ENCODE assay signal across 31 cellular contexts in the genomic region with DNA sequence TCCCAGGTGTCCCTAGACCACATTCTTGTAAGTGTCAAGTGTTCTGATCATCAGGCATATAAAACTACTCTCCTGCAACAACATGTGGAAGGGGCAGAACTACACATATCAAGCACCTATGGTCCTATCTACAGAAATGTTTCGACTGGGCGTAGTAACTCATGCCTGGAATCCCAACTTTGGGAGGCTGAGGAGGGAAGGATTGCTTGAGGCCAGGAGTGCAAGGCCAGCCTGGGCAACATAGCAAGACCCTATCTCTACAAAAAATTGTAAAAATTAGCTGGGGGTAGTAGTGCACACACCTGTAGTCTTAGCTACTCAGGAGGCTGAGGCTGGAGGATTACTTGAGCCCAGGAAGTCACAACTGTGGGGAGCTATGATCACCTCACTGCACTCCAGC.
"Had no signal": no experiment of that assay in that cellular context is flagged by ENCODE, and none has a peak within 500 bp of the region (broad histone marks: within the 10 kb centered on the region; RNA-seq: fewer than 3 reads in every experiment).

No MANE protein-coding gene starts in this region.

- FAIRE-seq: bronchial epithelial cell, TTC549 had no signal

- H3K4me3 ChIP-seq: ascending aorta, cardiac muscle cell had no signal

- H3K9me3 ChIP-seq: ascending aorta had no signal

- H3K4me1 ChIP-seq: ascending aorta had no signal

- H3K27me3 ChIP-seq: ascending aorta, cardiac muscle cell had no signal

- H3K36me3 ChIP-seq: ascending aorta, cardiac muscle cell had no signal

- DNase-seq: activated CD4-positive, alpha-beta memory T cell treated with anti-CD3 and anti-CD28 coated beads, Interleukin-2, amount 10 ng/mL, durations not matched to agents 7 days and 5 days; activated CD4-positive, alpha-beta T cell treated with anti-CD3 and anti-CD28 coated beads for 1 hour; activated CD4-positive, alpha-beta T cell treated with anti-CD3 and anti-CD28 coated beads for 36 hours; activated CD4-positive, alpha-beta T cell treated with anti-CD3 and anti-CD28 coated beads for 48 hours; activated CD4-positive, alpha-beta T cell treated with anti-CD3 and anti-CD28 coated beads, Interleukin-2, amount 10 ng/mL, durations not matched to agents 7 days and 5 days; activated CD4-positive, alpha-beta T cell treated with anti-CD3 and anti-CD28 coated beads, Interleukin-2, amount 50 U/mL, for 48 hours; activated CD4-positive, CD25-positive, alpha-beta regulatory T cell; activated CD8-positive, alpha-beta memory T cell treated with anti-CD3 and anti-CD28 coated beads for 24 hours; activated CD8-positive, alpha-beta memory T cell treated with anti-CD3 and anti-CD28 coated beads, Interleukin-2, amount 10 ng/mL, durations not matched to agents 7 days and 5 days; activated CD8-positive, alpha-beta memory T cell treated with anti-CD3 and anti-CD28 coated beads, Interleukin-2, amount 50 U/mL, for 48 hours; activated CD8-positive, alpha-beta T cell treated with anti-CD3 and anti-CD28 coated beads, Interleukin-2, amount 10 ng/mL, durations not matched to agents 7 days and 5 days; activated effector memory CD4-positive, alpha-beta T cell treated with Interleukin-2 at 50 U/mL for 16 hours; activated gamma-delta T cell; activated naive CD4-positive, alpha-beta T cell treated with anti-CD3 and anti-CD28 coated beads, Interleukin-2, amount 10 ng/mL, durations not matched to agents 7 days and 5 days; activated naive CD4-positive, alpha-beta T cell treated with Interleukin-2 at 50 U/mL for 16 hours; activated naive CD8-positive, alpha-beta T cell treated with anti-CD3 and anti-CD28 coated beads, Interleukin-2, amount 10 ng/mL, durations not matched to agents 7 days and 5 days; activated naive CD8-positive, alpha-beta T cell treated with anti-CD3 and anti-CD28 coated beads, Interleukin-2, amount 50 U/mL, for 24 hours; activated T-cell treated with anti-CD3 and anti-CD28 coated beads, Interleukin-2, amount 50 U/mL, for 24 hours; activated T-cell treated with anti-CD3 and anti-CD28 coated beads, Interleukin-2, amount 50 U/mL, for 48 hours; amygdala; anterior cingulate cortex; caudate nucleus; cerebellar nuclear complex; T-helper 1 cell; T-helper 2 cell; T-helper 9 cell had no signal

- H3K27ac ChIP-seq: ascending aorta, cardiac muscle cell, VCaP had no signal
